8 cellular contexts compared by ENCODE assay signal in genomic region chr10:113126506-113127192, GRCh38.
DNase-seq lines count a peak whose midpoint lies in the region; ATAC-seq and TF ChIP-seq lines count a peak whose summit lies in the region.

No MANE protein-coding gene starts in this region.

- no peak for ATAC-seq in GM21723 (IDR thresholded peaks at IDR 0.05; ENCODE audit: unreplicated experiment)

- peaks cover 53% of the 10 kb centered on the region for H3K4me1 Mint-ChIP-seq in nephron

- peak overlapping the region; percentile 77 to 91 (median 87) for H3K4me3 Mint-ChIP-seq in nephron

- peaks cover 0 to 54% (median 39%) of the 10 kb centered on the region in 5 donors for H3K4me1 ChIP-seq in subcutaneous abdominal adipose tissue (ENCODE audit: control insufficient read depth in 5 of 5, insufficient read depth in 5 of 5, low read length in 5 of 5)

- no peaks in the 10 kb centered on the region for H3K9me3 ChIP-seq in subcutaneous abdominal adipose tissue (ENCODE audit: control insufficient read depth in 5 of 5, low read length in 5 of 5)

- TF ChIP-seq CTCF in fibroblast of the aortic adventitia (IDR thresholded peaks at IDR 0.05; ENCODE audit: insufficient read depth, low read length): peak; percentile 44
- peak; percentile 66 to 79 (median 69) for TF ChIP-seq CTCF in nephron (IDR thresholded peaks at IDR 0.05; ENCODE audit: unreplicated experiment in 3 of 3)

- peak; percentile 90 for DNase-seq in AG20443 (ENCODE audit: low spot score)
- peak; percentile 44 for DNase-seq in GOT3 (lab: John Stamatoyannopoulos, UW)
- DNase-seq in NOMO-1 treated with DMSO at 0.1 percent for 48 hours (lab: John Stamatoyannopoulos, UW; ENCODE audit: unreplicated experiment): peak; percentile 53
- DNase-seq in activated gamma-delta T cell (lab: John Stamatoyannopoulos, UW): peak; percentile 17
- peak; percentile 71 for DNase-seq in fibroblast of the aortic adventitia (ENCODE audit: low read depth)

- no peaks in the 10 kb centered on the region for H3K36me3 ChIP-seq in subcutaneous abdominal adipose tissue (ENCODE audit: control insufficient read depth in 5 of 5, insufficient read depth in 5 of 5, low read length in 5 of 5)

- no peaks in the 10 kb centered on the region for H3K36me3 Mint-ChIP-seq in nephron (ENCODE audit: low read depth)

- H3K27ac ChIP-seq in subcutaneous abdominal adipose tissue (ENCODE audit: low read depth, low read length): peak overlapping the region; percentile 87

- H3K27ac Mint-ChIP-seq in nephron: peak overlapping the region; percentile 14 to 69 (median 32)

- H3K4me3 ChIP-seq in fibroblast of the aortic adventitia (ENCODE audit: low read depth, low read length) (peak overlapping the region; percentile 65), subcutaneous abdominal adipose tissue (ENCODE audit: low read depth in 1 of 5, low read length in 5 of 5) (peak overlapping the region in 4 of 5 donors; percentile 35 to 60 (median 44))

- no peaks in the 10 kb centered on the region for H3K27me3 ChIP-seq in subcutaneous abdominal adipose tissue (ENCODE audit: control insufficient read depth in 5 of 5, insufficient read depth in 4 of 5, low read length in 5 of 5)

- no peaks in the 10 kb centered on the region for H3K9me3 Mint-ChIP-seq in nephron

- peaks cover 10% of the 10 kb centered on the region for H3K27me3 Mint-ChIP-seq in nephron (ENCODE audit: low read depth)

- peak overlapping the region in 1 of 5 donors; percentile 28 for H3K9ac ChIP-seq in subcutaneous abdominal adipose tissue (ENCODE audit: low read length in 5 of 5)

Comparison
In these comparisons a context has a peak if more than half of its experiments do, and no peak if none do; other contexts are left out.
1. DNase-seq: peak in every context shown above with its lines; median percentile 90 in AG20443; 71 in fibroblast of the aortic adventitia; 53 in NOMO-1 treated with DMSO at 0.1 percent for 48 hours; 44 in GOT3; 17 in activated gamma-delta T cell.